9 cellular contexts compared by ENCODE assay signal in the genomic region with DNA sequence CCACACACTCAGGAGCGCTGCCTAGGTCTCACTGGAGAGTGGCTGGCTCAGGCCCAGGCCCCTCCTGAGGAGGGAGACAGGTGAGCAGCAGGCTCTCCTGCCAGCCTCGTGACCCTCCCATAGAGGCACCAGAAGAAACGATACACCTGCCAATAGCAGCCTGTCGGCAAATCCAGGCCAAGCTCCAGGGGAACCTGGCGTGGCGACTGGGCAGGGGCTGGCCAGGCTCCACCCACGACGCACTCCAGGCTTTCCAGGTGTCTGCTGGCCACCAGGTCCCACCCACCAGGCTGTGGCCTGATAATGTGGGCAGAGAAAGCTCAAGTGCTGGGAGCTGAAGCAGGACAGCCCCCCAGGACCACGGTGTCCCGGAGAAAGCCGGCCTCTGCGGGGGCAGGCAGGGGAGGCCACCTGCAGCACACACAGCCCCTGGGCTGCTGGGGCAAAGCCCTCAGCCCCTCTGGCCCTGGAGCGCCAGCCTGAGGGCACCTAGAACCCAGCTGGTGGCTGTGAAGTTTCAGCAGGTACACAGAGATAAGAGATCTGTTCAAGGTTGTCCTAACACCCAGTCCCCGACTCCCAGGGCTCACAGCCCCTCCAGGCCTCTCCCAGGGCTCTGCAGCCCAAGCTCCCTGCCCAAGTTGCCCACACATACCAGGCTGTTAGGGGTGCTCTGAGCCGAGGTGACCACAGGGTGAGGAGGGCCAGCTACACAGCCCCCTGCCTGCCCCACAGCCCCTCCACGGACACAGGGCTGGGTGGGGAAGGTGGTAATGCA. TPM values are rescaled to one million over a fixed set of nuclear protein-coding genes. Genes with fewer than 3 reads are reported as not detected.
DNase-seq lines count a peak whose midpoint lies in the region; ATAC-seq and TF ChIP-seq lines count a peak whose summit lies in the region.
"Had no signal": no experiment of that assay in that cellular context is flagged by ENCODE, and none has a peak within 500 bp of the region (broad histone marks: within the 10 kb centered on the region; RNA-seq: fewer than 3 reads in every experiment).

No MANE protein-coding gene starts in this region.

- H3K4me1 Mint-ChIP-seq in CD4-positive, alpha-beta T cell (ENCODE audit: low read depth), result peaks cover 26% of the 10 kb centered on the region

- no peaks in the 10 kb centered on the region for H3K27me3 ChIP-seq in CD4-positive, alpha-beta T cell (ENCODE audit: control insufficient read depth, insufficient read depth, low read length)

- H3K27ac ChIP-seq in CD4-positive, alpha-beta T cell (ENCODE audit: low read depth, low read length), result peak overlapping the region; percentile 71
- peak overlapping the region; percentile 89 for H3K27ac ChIP-seq in VCaP

- H3K27me3 Mint-ChIP-seq in CD4-positive, alpha-beta T cell, result no peaks in the 10 kb centered on the region

- no peaks in the 10 kb centered on the region for H3K9me3 Mint-ChIP-seq in CD4-positive, alpha-beta T cell

- POLR2A ChIA-PET in CD4-positive, alpha-beta T cell (lab: Charles Lee), result interaction anchor here (0.5 to 5.9 kb wide), 9 partner anchors 8 to 198 kb away, joined by 3 to 60 read pairs (median 5); a partner anchor contains a TSS

- peaks cover 22% of the 10 kb centered on the region for H3K36me3 Mint-ChIP-seq in CD4-positive, alpha-beta T cell (ENCODE audit: low read depth)

- no peak for DNase-seq in CD4-positive, alpha-beta T cell
- DNase-seq in LNCaP clone FGC (ENCODE audit: low read depth), result peak; percentile 94
- DNase-seq in left kidney (ENCODE audit: low read depth, low spot score), result peak; percentile 69
- no peak for DNase-seq in GM13976 (ENCODE audit: low spot score)
- no peak for DNase-seq in kidney glomerular epithelial cell (lab: John Stamatoyannopoulos, UW)
- DNase-seq: activated T-cell treated with anti-CD3 and anti-CD28 coated beads, Interleukin-2, amount 50 U/mL, for 48 hours had no signal

- H3K27ac Mint-ChIP-seq in CD4-positive, alpha-beta T cell, result peak overlapping the region; percentile 98

- in situ Hi-C loops in GM13976 (cut with MboI; ENCODE audit: low sequenced_read_pairs, unreplicated experiment), result no loop called here

- no peak for TF ChIP-seq CTCF in CD4-positive, alpha-beta T cell (IDR thresholded peaks at IDR 0.05)
- TF ChIP-seq CTCF in LNCaP clone FGC (IDR thresholded peaks at IDR 0.05; ENCODE audit: control insufficient read depth, extremely low read depth, insufficient read depth), result no peak
- no peak for TF ChIP-seq CTCF in VCaP (conservative IDR thresholded peaks at IDR 0.05)
- no peak for TF ChIP-seq CTCF in GM13976 (IDR thresholded peaks at IDR 0.05; ENCODE audit: borderline replicate concordance, control extremely low read depth, extremely low read depth, insufficient read depth, missing control alignments)

- H3K9me3 ChIP-seq in CD4-positive, alpha-beta T cell (ENCODE audit: control insufficient read depth, low read length), result no peaks in the 10 kb centered on the region

- peak overlapping the region; percentile 94 for H3K4me3 Mint-ChIP-seq in CD4-positive, alpha-beta T cell

- no peak for ATAC-seq in CD4-positive, alpha-beta T cell (ENCODE audit: poor library complexity)
- ATAC-seq in GM18520 (IDR thresholded peaks at IDR 0.05; ENCODE audit: unreplicated experiment), result no peak
- no peak for ATAC-seq in HG02981 (IDR thresholded peaks at IDR 0.05; ENCODE audit: unreplicated experiment)

- CTCF ChIA-PET in CD4-positive, alpha-beta T cell (lab: Charles Lee), result no interaction called here

- H3K4me3 ChIP-seq in LNCaP clone FGC (ENCODE audit: low read depth, low read length), result peak overlapping the region; percentile 33

- intact Hi-C loops in CD4-positive, alpha-beta T cell (cut with DNase I, micrococcal nuclease), result no loop called here

RNA-seq across cellular contexts. Expression of a gene that starts 2.4 kb away (rescaled TPM):
- total RNA-seq in CD4-positive, alpha-beta T cell, result 10 to 100 TPM; 59.7 to 63.7 TPM

RNA-seq across cellular contexts. Expression of a gene that starts 9.0 kb away (rescaled TPM):
- 10 to 100 TPM; 19.6 to 19.7 TPM for total RNA-seq in CD4-positive, alpha-beta T cell

RNA-seq across cellular contexts. Expression of a gene that starts 17.6 kb away (rescaled TPM):
- 10 to 100 TPM; 31.2 to 32.6 TPM for total RNA-seq in CD4-positive, alpha-beta T cell

RNA-seq across cellular contexts. Expression of a gene that starts 22.3 kb away (rescaled TPM):
- total RNA-seq in CD4-positive, alpha-beta T cell, result 1 to 10 TPM; 5.7 to 7.0 TPM

RNA-seq across cellular contexts. Expression of a gene that starts 26.8 kb away (rescaled TPM):
- 10 to 100 TPM; 24.7 to 26.3 TPM for total RNA-seq in CD4-positive, alpha-beta T cell

Comparison
In these comparisons a context has a peak if more than half of its experiments do, and no peak if none do; other contexts are left out.
1. DNase-seq: peak in LNCaP clone FGC (single experiment) and left kidney (single experiment); none in CD4-positive, alpha-beta T cell (0 of 10), GM13976 (single experiment) and kidney glomerular epithelial cell (single experiment).